In the genomic region with DNA sequence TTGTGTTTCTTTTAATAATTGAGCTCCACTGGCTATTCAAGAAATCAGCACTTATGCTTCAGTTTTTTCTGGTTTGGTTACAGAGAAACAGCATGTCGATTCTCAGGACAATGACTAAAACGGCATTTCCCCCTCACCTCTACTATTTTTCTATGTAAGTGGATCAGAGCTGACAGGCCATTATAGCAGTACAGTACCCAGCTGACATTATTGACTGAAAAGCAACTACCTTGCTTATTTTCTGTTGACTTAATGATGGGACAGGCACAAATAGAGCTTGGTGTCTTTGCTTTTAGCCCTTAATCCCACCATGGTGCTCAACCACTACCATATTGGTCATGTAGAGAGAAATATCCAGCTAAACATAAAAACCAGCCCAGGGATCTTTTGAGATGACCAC, we compare ENCODE assay signal across 34 cellular contexts. TPM values are rescaled to one million over a fixed set of nuclear protein-coding genes. Genes with fewer than 3 reads are reported as not detected.
DNase-seq lines count a peak whose midpoint lies in the region; ATAC-seq, FAIRE-seq and TF ChIP-seq lines count a peak whose summit lies in the region.
"Had no signal": no experiment of that assay in that cellular context is flagged by ENCODE, and none has a peak within 500 bp of the region (broad histone marks: within the 10 kb centered on the region; RNA-seq: fewer than 3 reads in every experiment).

No MANE protein-coding gene starts in this region.

- no peaks in the 10 kb centered on the region for H3K36me3 Mint-ChIP-seq in activated CD4-positive, alpha-beta T cell treated with anti-CD3 and anti-CD28 coated beads for 36 hours (ENCODE audit: low read depth)
- H3K36me3 Mint-ChIP-seq: CD14-positive monocyte; CD4-positive, alpha-beta memory T cell; CD4-positive, CD25-positive, alpha-beta regulatory T cell; CD8-positive, alpha-beta memory T cell; CD8-positive, alpha-beta T cell had no signal

- H3F3A ChIP-seq in neural cell (ENCODE audit: insufficient read depth, low read length, poor library complexity, severe bottlenecking) = no peaks in the 10 kb centered on the region

- no peaks in the 10 kb centered on the region for H3K9me3 Mint-ChIP-seq in activated CD4-positive, alpha-beta T cell treated with anti-CD3 and anti-CD28 coated beads for 36 hours (ENCODE audit: low read depth)
- H3K9me3 Mint-ChIP-seq: CD4-positive, alpha-beta memory T cell; CD4-positive, alpha-beta T cell; CD8-positive, alpha-beta memory T cell; CD8-positive, alpha-beta T cell had no signal

- peaks cover 5% of the 10 kb centered on the region for H3K27me3 Mint-ChIP-seq in activated CD4-positive, alpha-beta T cell treated with anti-CD3 and anti-CD28 coated beads for 36 hours

- H3K4me1 Mint-ChIP-seq in activated CD4-positive, alpha-beta T cell treated with anti-CD3 and anti-CD28 coated beads for 36 hours = no peaks in the 10 kb centered on the region
- H3K4me1 Mint-ChIP-seq: B cell; CD4-positive, alpha-beta memory T cell; CD4-positive, CD25-positive, alpha-beta regulatory T cell; CD8-positive, alpha-beta memory T cell had no signal

- no peaks in the 10 kb centered on the region for H3K36me3 ChIP-seq in neural cell (ENCODE audit: insufficient read depth, low read length)
- H3K36me3 ChIP-seq: BE2C; BLaER1; BLaER1 treated with 17β-estradiol and CSF1 and Interleukin-3, amounts not matched to agents 10 nM and 100 nM had no signal

- peak; percentile 88 for TF ChIP-seq EP300 in neural cell (conservative IDR thresholded peaks at IDR 0.05; ENCODE audit: poor library complexity, severe bottlenecking)

- intact Hi-C loops in activated CD4-positive, alpha-beta T cell treated with anti-CD3 and anti-CD28 coated beads for 36 hours (cut with DNase I, micrococcal nuclease) = no loop called here

- no peak overlapping the region for H3K27ac Mint-ChIP-seq in activated CD4-positive, alpha-beta T cell treated with anti-CD3 and anti-CD28 coated beads for 36 hours
- H3K27ac Mint-ChIP-seq: B cell; CD14-positive monocyte; CD4-positive, alpha-beta memory T cell; CD4-positive, alpha-beta T cell; CD4-positive, CD25-positive, alpha-beta regulatory T cell; CD8-positive, alpha-beta memory T cell; CD8-positive, alpha-beta T cell had no signal

- no peak for TF ChIP-seq RAD21 in neural cell (conservative IDR thresholded peaks at IDR 0.05)

- H4K20me1 ChIP-seq in neural cell (ENCODE audit: insufficient read depth) = no peaks in the 10 kb centered on the region
- H4K20me1 ChIP-seq: BLaER1; BLaER1 treated with 17β-estradiol and CSF1 and Interleukin-3, amounts not matched to agents 10 nM and 100 nM had no signal

- DNase-seq in D721Med (ENCODE audit: insufficient read length, low spot score) (no peak), NCI-H2227 (lab: John Stamatoyannopoulos, UW; ENCODE audit: unreplicated experiment) (peak; percentile 37), NCI-H2227 treated with DMSO at 0.1 percent for 48 hours (lab: John Stamatoyannopoulos, UW) (peak; percentile 24), NCI-H2171 (lab: John Stamatoyannopoulos, UW) (no peak)
- no peak for DNase-seq in activated CD4-positive, alpha-beta T cell treated with anti-CD3 and anti-CD28 coated beads for 36 hours
- DNase-seq: 8988T; ACHN; AML-193; BE2C; C1 segment of cervical spinal cord; Caco-2; Calu3; CD4-positive, alpha-beta memory T cell; CD4-positive, alpha-beta T cell; CD4-positive, CD25-positive, alpha-beta regulatory T cell; CD8-positive, alpha-beta memory T cell; CD8-positive, alpha-beta T cell; COR-L47; DMS 273 treated with DMSO at 0.1 percent for 48 hours; DMS153; DMS79; DMS79 treated with DMSO at 0.1 percent for 48 hours; DND-41; EL had no signal

- H3K9me3 ChIP-seq in neural cell (ENCODE audit: low read length) = no peaks in the 10 kb centered on the region
- H3K9me3 ChIP-seq: A549; BE2C; BLaER1; BLaER1 treated with 17β-estradiol and CSF1 and Interleukin-3, amounts not matched to agents 10 nM and 100 nM; Caco-2 had no signal

- CTCF ChIA-PET in activated CD4-positive, alpha-beta T cell treated with anti-CD3 and anti-CD28 coated beads for 36 hours (lab: Charles Lee) = interaction anchor here (0.6 to 0.8 kb wide), 3 partner anchors 20 to 96 kb away, joined by 3 to 4 read pairs (median 3); no protein-coding TSS in a partner anchor

- peak; percentile 16 for FAIRE-seq in D721Med (lab: Jason Lieb, UNC)
- FAIRE-seq: A549 had no signal

- H3K9me2 ChIP-seq in neural cell (ENCODE audit: insufficient read depth, low read length) = no peaks in the 10 kb centered on the region

- H3K4me3 Mint-ChIP-seq in activated CD4-positive, alpha-beta T cell treated with anti-CD3 and anti-CD28 coated beads for 36 hours = no peak overlapping the region
- H3K4me3 Mint-ChIP-seq: B cell; CD14-positive monocyte; CD4-positive, alpha-beta memory T cell; CD4-positive, alpha-beta T cell; CD4-positive, CD25-positive, alpha-beta regulatory T cell; CD8-positive, alpha-beta memory T cell; CD8-positive, alpha-beta T cell had no signal

- no peaks in the 10 kb centered on the region for H3K79me2 ChIP-seq in neural cell (replicated peaks; ENCODE audit: insufficient read depth, low read length)

- H2AFZ ChIP-seq in neural cell (ENCODE audit: low read depth, low read length) = no peak overlapping the region

- H3K9ac ChIP-seq in neural cell (ENCODE audit: low read length) = no peak overlapping the region
- H3K9ac ChIP-seq: BLaER1; BLaER1 treated with 17β-estradiol and CSF1 and Interleukin-3, amounts not matched to agents 10 nM and 100 nM had no signal

- POLR2A ChIA-PET in activated CD4-positive, alpha-beta T cell treated with anti-CD3 and anti-CD28 coated beads for 36 hours (lab: Charles Lee) = no interaction called here

- H3K4me2 ChIP-seq in neural cell (ENCODE audit: low read length) = no peak overlapping the region
- H3K4me2 ChIP-seq: A549; BLaER1; BLaER1 treated with 17β-estradiol and CSF1 and Interleukin-3, amounts not matched to agents 10 nM and 100 nM had no signal

- no peaks in the 10 kb centered on the region for H3K27me3 ChIP-seq in neural cell (ENCODE audit: insufficient read depth, low read depth, low read length)
- H3K27me3 ChIP-seq: BE2C; BLaER1; BLaER1 treated with 17β-estradiol and CSF1 and Interleukin-3, amounts not matched to agents 10 nM and 100 nM had no signal

- H3K4me3 ChIP-seq in neural cell (ENCODE audit: low read length) = no peak overlapping the region
- H3K4me3 ChIP-seq: A549; BLaER1; BLaER1 treated with 17β-estradiol and CSF1 and Interleukin-3, amounts not matched to agents 10 nM and 100 nM had no signal

- peak overlapping the region; percentile 38 for H3K27ac ChIP-seq in neural cell (ENCODE audit: low read length)
- H3K27ac ChIP-seq: 22Rv1; A549; BLaER1; BLaER1 treated with 17β-estradiol and CSF1 and Interleukin-3, amounts not matched to agents 10 nM and 100 nM; C4-2B had no signal

- TF ChIP-seq CTCF in D721Med (IDR thresholded peaks at IDR 0.05; ENCODE audit: insufficient read depth, missing control alignments) (no peak), neural cell (IDR thresholded peaks at IDR 0.05; ENCODE audit: poor library complexity, severe bottlenecking) (no peak)

- no peak for ATAC-seq in activated CD4-positive, alpha-beta T cell treated with anti-CD3 and anti-CD28 coated beads for 36 hours
- ATAC-seq in GM21786 (IDR thresholded peaks at IDR 0.05; ENCODE audit: unreplicated experiment) = no peak
- ATAC-seq in GM18517 (IDR thresholded peaks at IDR 0.05; ENCODE audit: unreplicated experiment) = no peak
- ATAC-seq: A549; CD8-positive, alpha-beta T cell had no signal

TF ChIP-seq in neural cell, 6 proteins besides CTCF, POLR2A, EP300 and RAD21:
- TF ChIP-seq TAF1 (IDR thresholded peaks at IDR 0.05; ENCODE audit: low read depth) (no peak), POLR2AphosphoS5 (IDR thresholded peaks at IDR 0.05) (peak; percentile 89), MXI1 (conservative IDR thresholded peaks at IDR 0.05; ENCODE audit: poor library complexity, severe bottlenecking) (no peak), EZH2 (IDR thresholded peaks at IDR 0.05; ENCODE audit: borderline replicate concordance, insufficient read depth, low read length, poor library complexity, severe bottlenecking) (no peak), SMC3 (conservative IDR thresholded peaks at IDR 0.05; ENCODE audit: poor library complexity) (peak; percentile 26)
- TF ChIP-seq, protein P1, sequence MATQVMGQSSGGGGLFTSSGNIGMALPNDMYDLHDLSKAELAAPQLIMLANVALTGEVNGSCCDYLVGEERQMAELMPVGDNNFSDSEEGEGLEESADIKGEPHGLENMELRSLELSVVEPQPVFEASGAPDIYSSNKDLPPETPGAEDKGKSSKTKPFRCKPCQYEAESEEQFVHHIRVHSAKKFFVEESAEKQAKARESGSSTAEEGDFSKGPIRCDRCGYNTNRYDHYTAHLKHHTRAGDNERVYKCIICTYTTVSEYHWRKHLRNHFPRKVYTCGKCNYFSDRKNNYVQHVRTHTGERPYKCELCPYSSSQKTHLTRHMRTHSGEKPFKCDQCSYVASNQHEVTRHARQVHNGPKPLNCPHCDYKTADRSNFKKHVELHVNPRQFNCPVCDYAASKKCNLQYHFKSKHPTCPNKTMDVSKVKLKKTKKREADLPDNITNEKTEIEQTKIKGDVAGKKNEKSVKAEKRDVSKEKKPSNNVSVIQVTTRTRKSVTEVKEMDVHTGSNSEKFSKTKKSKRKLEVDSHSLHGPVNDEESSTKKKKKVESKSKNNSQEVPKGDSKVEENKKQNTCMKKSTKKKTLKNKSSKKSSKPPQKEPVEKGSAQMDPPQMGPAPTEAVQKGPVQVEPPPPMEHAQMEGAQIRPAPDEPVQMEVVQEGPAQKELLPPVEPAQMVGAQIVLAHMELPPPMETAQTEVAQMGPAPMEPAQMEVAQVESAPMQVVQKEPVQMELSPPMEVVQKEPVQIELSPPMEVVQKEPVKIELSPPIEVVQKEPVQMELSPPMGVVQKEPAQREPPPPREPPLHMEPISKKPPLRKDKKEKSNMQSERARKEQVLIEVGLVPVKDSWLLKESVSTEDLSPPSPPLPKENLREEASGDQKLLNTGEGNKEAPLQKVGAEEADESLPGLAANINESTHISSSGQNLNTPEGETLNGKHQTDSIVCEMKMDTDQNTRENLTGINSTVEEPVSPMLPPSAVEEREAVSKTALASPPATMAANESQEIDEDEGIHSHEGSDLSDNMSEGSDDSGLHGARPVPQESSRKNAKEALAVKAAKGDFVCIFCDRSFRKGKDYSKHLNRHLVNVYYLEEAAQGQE (IDR thresholded peaks at IDR 0.05; ENCODE audit: borderline replicate concordance) = peak; percentile 35

RNA-seq across cellular contexts. Expression of a gene that starts 35.4 kb away (rescaled TPM):
- 106 and 115 TPM in 2 replicates for polyA plus RNA-seq in neural cell
- polyA minus RNA-seq in neural cell = 165 and 182 TPM in 2 replicates
- total RNA-seq in activated CD4-positive, alpha-beta T cell treated with anti-CD3 and anti-CD28 coated beads for 36 hours = 100 to 1,000 TPM; 114 to 120 TPM

RNA-seq across cellular contexts. Expression of a gene that starts 57.9 kb away (rescaled TPM):
- 17.7 and 28.2 TPM in 2 replicates for polyA plus RNA-seq in neural cell
- 16.6 and 21.8 TPM in 2 replicates for polyA minus RNA-seq in neural cell
- 10 to 100 TPM; 37.8 to 51.3 TPM for total RNA-seq in activated CD4-positive, alpha-beta T cell treated with anti-CD3 and anti-CD28 coated beads for 36 hours

RNA-seq across cellular contexts. Expression of a gene that starts 58.4 kb away (rescaled TPM):
- 2.6 and 3.5 TPM in 2 replicates for polyA plus RNA-seq in neural cell
- 1.7 and 2.8 TPM in 2 replicates for polyA minus RNA-seq in neural cell
- total RNA-seq in activated CD4-positive, alpha-beta T cell treated with anti-CD3 and anti-CD28 coated beads for 36 hours = 100 to 1,000 TPM in 1 of 2 experiments, 10 to 100 TPM in 1; 94.1 to 102 TPM

Comparison
In these comparisons a context has a peak if more than half of its experiments do, and no peak if none do; other contexts are left out.
1. DNase-seq: peak in NCI-H2227 (single experiment) and NCI-H2227 treated with DMSO at 0.1 percent for 48 hours (single experiment); none in D721Med (single experiment), NCI-H2171 (single experiment) and activated CD4-positive, alpha-beta T cell treated with anti-CD3 and anti-CD28 coated beads for 36 hours (single experiment).